ENCODE assay signal across 10 cellular contexts in genomic region chr3:130122891-130123775, GRCh38. TPM values are rescaled to one million over a fixed set of nuclear protein-coding genes. Genes with fewer than 3 reads are reported as not detected.
DNase-seq lines count a peak whose midpoint lies in the region; TF ChIP-seq lines count a peak whose summit lies in the region.
"Not testable (repeated sequence)": the region's sequence is repeated elsewhere in the genome, so short reads cannot be mapped to it uniquely, and the experiment has no call there.
"Had no signal": no experiment of that assay in that cellular context is flagged by ENCODE, and none has a peak within 500 bp of the region (broad histone marks: within the 10 kb centered on the region; RNA-seq: fewer than 3 reads in every experiment).

No MANE protein-coding gene starts in this region.

- H3K4me3 Mint-ChIP-seq in mesothelial cell of epicardium: peak overlapping the region; percentile 3

- H3K27me3 Mint-ChIP-seq in mesothelial cell of epicardium (ENCODE audit: low read depth): not testable (repeated sequence)

- H3K9me3 ChIP-seq in adipocyte (ENCODE audit: control insufficient read depth, low read length); ovary; testis: not testable (repeated sequence)

- not testable (repeated sequence) for H3K9me3 Mint-ChIP-seq in mesothelial cell of epicardium

- H3K27ac Mint-ChIP-seq in mesothelial cell of epicardium: peak overlapping the region; percentile 97

- H3K4me3 ChIP-seq in adipocyte (ENCODE audit: low read length); cardiac fibroblast (replicated peaks in 1 of 2; ENCODE audit: low read depth in 2 of 2, low read length in 2 of 2); fibroblast of pulmonary artery (replicated peaks; ENCODE audit: low read depth, low read length); ovary; testis: not testable (repeated sequence)

- not testable (repeated sequence) for H3K9ac ChIP-seq in adipocyte (ENCODE audit: low read length)

- 6 to 9% (median 6%) methylated on average over 17 of the region's 17 CpGs for WGBS in ovary, 3 donors
- WGBS in testis, 2 donors: 22 to 27% methylated on average over 17 of the region's 17 CpGs

- H3K4me1 Mint-ChIP-seq in mesothelial cell of epicardium: peaks cover 39% of the 10 kb centered on the region

- H3K36me3 Mint-ChIP-seq in mesothelial cell of epicardium: not testable (repeated sequence)

- H3K27ac ChIP-seq in ovary: peak overlapping the region; percentile 45 to 74
- peak overlapping the region; percentile 59 to 77 for H3K27ac ChIP-seq in testis

- TF ChIP-seq POLR2A in ovary (IDR thresholded peaks at IDR 0.05); testis (IDR thresholded peaks at IDR 0.05): not testable (repeated sequence)

- not testable (repeated sequence) for H3K36me3 ChIP-seq in adipocyte (ENCODE audit: control insufficient read depth, insufficient read depth, low read length, severe bottlenecking); ovary; testis (ENCODE audit: low read depth, missing control alignments)

- H3K4me1 ChIP-seq in adipocyte (ENCODE audit: control insufficient read depth, insufficient read depth, low read length); ovary (ENCODE audit: insufficient read depth); testis: not testable (repeated sequence)

- not testable (repeated sequence) for H3K27me3 ChIP-seq in adipocyte (replicated peaks; ENCODE audit: control insufficient read depth, insufficient read depth, low read length); ovary; testis

- TF ChIP-seq CTCF in cardiac fibroblast (IDR thresholded peaks at IDR 0.05; ENCODE audit: low read depth, low read length); fibroblast of pulmonary artery (IDR thresholded peaks at IDR 0.05; ENCODE audit: low read length, missing control alignments); mesothelial cell of epicardium (IDR thresholded peaks at IDR 0.05; ENCODE audit: unreplicated experiment); ovary (IDR thresholded peaks at IDR 0.05); testis (IDR thresholded peaks at IDR 0.05): not testable (repeated sequence)

- peak; percentile 36 for DNase-seq in EL
- peak; percentile 25 for DNase-seq in adipocyte (ENCODE audit: low read depth)
- peak; percentile 5 to 28 for DNase-seq in cardiac fibroblast (ENCODE audit: low read depth in 2 of 2)
- DNase-seq in fibroblast of pulmonary artery (ENCODE audit: low read depth): peak; percentile 18
- DNase-seq in mesothelial cell of epicardium (ENCODE audit: low spot score in 2 of 2, unreplicated experiment in 2 of 2): not testable (repeated sequence)
- peak; percentile 60 to 83 (median 66) for DNase-seq in ovary
- peak; percentile 77 for DNase-seq in testis

- TF ChIP-seq EP300 in ovary (IDR thresholded peaks at IDR 0.05): not testable (repeated sequence)

- intact Hi-C loops in ovary (cut with DNase I); testis (cut with DNase I; ENCODE audit: low total_unique reads): not testable (repeated sequence)

RNA-seq across cellular contexts. Expression of gene ALG1L2, which starts 41.5 kb away (rescaled TPM):
- total RNA-seq in mesothelial cell of epicardium: 1.8 to 3.1 TPM (median 2.8 TPM) in 3 replicates
- total RNA-seq in ovary: 1 to 10 TPM in 3 of 7 donors, under 1 TPM in 2, not detected in 2; 0.54 to 3.5 (median 1.5) TPM
- polyA plus RNA-seq in ovary: not detected
- not detected for total RNA-seq in testis
- polyA plus RNA-seq in testis (ENCODE audit: insufficient read depth, low read depth, low replicate concordance): not detected
- total RNA-seq: G401, HT-29, M059J had no signal
